Comparison of ENCODE assay signal across 16 cellular contexts in the genomic region with DNA sequence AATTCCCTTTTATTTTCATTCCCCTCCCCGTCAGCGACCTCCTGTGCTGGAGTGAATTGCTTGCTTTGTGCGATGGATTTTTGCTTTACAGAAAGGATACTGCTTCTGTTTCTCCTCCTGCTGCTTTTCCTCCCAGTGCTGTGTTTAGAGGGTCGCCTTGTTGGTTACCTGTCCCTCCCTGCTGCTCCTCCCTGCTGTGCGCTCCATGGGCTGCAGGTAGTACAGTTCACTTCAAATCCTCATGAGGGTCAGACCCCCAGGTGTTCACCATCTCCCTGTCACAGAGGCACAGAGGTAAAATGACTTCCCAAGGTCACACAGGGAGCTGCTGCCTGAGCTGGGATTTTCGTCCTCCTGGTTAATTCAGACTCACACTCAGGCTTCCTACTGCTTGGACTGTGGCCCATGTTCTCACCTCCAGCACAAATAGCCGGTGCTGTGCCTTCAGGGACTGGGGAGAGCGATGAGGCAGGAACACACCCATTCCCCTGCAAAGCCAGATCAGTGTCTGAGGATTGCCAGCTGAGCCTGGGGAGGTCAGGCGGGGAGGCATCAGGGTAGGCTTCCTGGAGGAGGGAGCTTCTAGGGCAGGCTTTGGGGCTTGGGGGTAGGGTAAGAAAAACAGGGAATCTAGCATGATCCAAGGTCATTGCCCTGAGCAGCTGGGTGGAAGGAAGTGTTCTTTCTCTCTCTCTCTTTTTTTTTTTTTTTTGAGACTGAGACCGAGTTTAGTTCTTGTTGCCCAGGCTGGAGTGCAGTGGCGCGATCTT. TPM values are rescaled to one million over a fixed set of nuclear protein-coding genes. Genes with fewer than 3 reads are reported as not detected.
DNase-seq lines count a peak whose midpoint lies in the region; ATAC-seq, FAIRE-seq and TF ChIP-seq lines count a peak whose summit lies in the region.
"Had no signal": no experiment of that assay in that cellular context is flagged by ENCODE, and none has a peak within 500 bp of the region (broad histone marks: within the 10 kb centered on the region; RNA-seq: fewer than 3 reads in every experiment).

No MANE protein-coding gene starts in this region.

- ATAC-seq in esophagus mucosa (peak; percentile 36), HepG2 (peak; percentile 45)
- ATAC-seq in stimulated activated effector memory CD8-positive, alpha-beta T cell treated with anti-CD3 and anti-CD28 coated beads, Interleukin-12 subunit alpha, Interleukin-12 subunit beta, amount 100 ng/mL, for 72 hours = no peak
- ATAC-seq: activated CD8-positive, alpha-beta T cell treated with anti-CD3 and anti-CD28 coated beads for 36 hours had no signal

- no peak for TF ChIP-seq RAD21 in HepG2 (CRISPR knock-in tag; IDR thresholded peaks at IDR 0.05)

- H3K4me3 Mint-ChIP-seq in stimulated activated effector memory CD8-positive, alpha-beta T cell treated with anti-CD3 and anti-CD28 coated beads, Interleukin-12 subunit alpha, Interleukin-12 subunit beta, amount 100 ng/mL, for 72 hours = no peak overlapping the region
- H3K4me3 Mint-ChIP-seq: activated CD8-positive, alpha-beta T cell treated with anti-CD3 and anti-CD28 coated beads for 36 hours; immature natural killer cell had no signal

- FAIRE-seq in HepG2 (lab: Jason Lieb, UNC) = peak; percentile 44
- FAIRE-seq: GM12892, HTR-8/SVneo had no signal

- CTCF ChIA-PET in HepG2 (lab: Yijun Ruan, JAX; ENCODE audit: low intra/inter-chr PET ratio, low total read pairs) = no interaction called here

- no peaks in the 10 kb centered on the region for H3K27me3 ChIP-seq in HepG2 (ENCODE audit: control insufficient read depth in 1 of 2, insufficient read depth in 2 of 2, low read length in 2 of 2)

- TF ChIP-seq CTCF in HepG2 (CRISPR knock-in tag; IDR thresholded peaks at IDR 0.05) = no peak

- peaks cover 26% of the 10 kb centered on the region for H3K79me2 ChIP-seq in HepG2 (ENCODE audit: insufficient read depth, low read length)

- H3K9me3 ChIP-seq in HepG2 (ENCODE audit: low read length) = no peaks in the 10 kb centered on the region
- H3K9me3 ChIP-seq: SK-N-SH had no signal

- intact Hi-C loops in HepG2 (cut with micrococcal nuclease; ENCODE audit: unreplicated experiment) = no loop called here

- H3K9me3 Mint-ChIP-seq in stimulated activated effector memory CD8-positive, alpha-beta T cell treated with anti-CD3 and anti-CD28 coated beads, Interleukin-12 subunit alpha, Interleukin-12 subunit beta, amount 100 ng/mL, for 72 hours = no peaks in the 10 kb centered on the region
- H3K9me3 Mint-ChIP-seq: activated CD8-positive, alpha-beta T cell treated with anti-CD3 and anti-CD28 coated beads for 36 hours; CD4-positive, CD25-positive, alpha-beta regulatory T cell; immature natural killer cell had no signal

- H3K4me1 Mint-ChIP-seq in stimulated activated effector memory CD8-positive, alpha-beta T cell treated with anti-CD3 and anti-CD28 coated beads, Interleukin-12 subunit alpha, Interleukin-12 subunit beta, amount 100 ng/mL, for 72 hours = peaks cover 43% of the 10 kb centered on the region

- 72% methylated on average over 10 of the region's 12 CpGs for WGBS in HepG2 (ENCODE audit: low lambda C conversion rate)

- H3K9ac ChIP-seq in HepG2 (ENCODE audit: insufficient read depth, low read depth, low read length) = peak overlapping the region; percentile 47
- H3K9ac ChIP-seq: SK-N-SH had no signal

- peaks cover 30% of the 10 kb centered on the region for H3K36me3 Mint-ChIP-seq in stimulated activated effector memory CD8-positive, alpha-beta T cell treated with anti-CD3 and anti-CD28 coated beads, Interleukin-12 subunit alpha, Interleukin-12 subunit beta, amount 100 ng/mL, for 72 hours
- H3K36me3 Mint-ChIP-seq: immature natural killer cell had no signal

- H3K36me3 ChIP-seq in HepG2 (replicated peaks in 1 of 2; ENCODE audit: control insufficient read depth in 1 of 2, insufficient read depth in 2 of 2, low read length in 2 of 2) = no peaks in the 10 kb centered on the region

- BruUV-seq in HepG2 (replicated peaks; lab: Mats Ljungman, UMichigan) = no TSS peak

- peak overlapping the region; percentile 83 for H3K27ac Mint-ChIP-seq in stimulated activated effector memory CD8-positive, alpha-beta T cell treated with anti-CD3 and anti-CD28 coated beads, Interleukin-12 subunit alpha, Interleukin-12 subunit beta, amount 100 ng/mL, for 72 hours

- TF ChIP-seq POLR2A in HepG2 (IDR thresholded peaks at IDR 0.05; ENCODE audit: insufficient read depth in 1 of 2, low read depth in 2 of 2, low read length in 2 of 2) = no peak

- H3K4me1 ChIP-seq in HepG2 (ENCODE audit: insufficient read depth, low read length) = peaks cover 60% of the 10 kb centered on the region

- DNase-seq in NCI-H146 (lab: John Stamatoyannopoulos, UW) = peak; percentile 33
- DNase-seq in NCI-H146 treated with DMSO at 0.1 percent for 48 hours (lab: John Stamatoyannopoulos, UW; ENCODE audit: unreplicated experiment) = no peak
- DNase-seq in HepG2 (ENCODE audit: low spot score) = no peak
- no peak for DNase-seq in stimulated activated effector memory CD8-positive, alpha-beta T cell treated with anti-CD3 and anti-CD28 coated beads, Interleukin-12 subunit alpha, Interleukin-12 subunit beta, amount 100 ng/mL, for 72 hours (ENCODE audit: low spot score in 2 of 2)
- no peak for DNase-seq in NCI-H345 (lab: John Stamatoyannopoulos, UW)
- no peak for DNase-seq in stimulated activated CD4-positive, alpha-beta T cell treated with anti-CD3 and anti-CD28 coated beads, Interleukin-2, amount 100 ng/mL, for 48 hours
- no peak for DNase-seq in NCI-H1417 treated with DMSO at 0.1 percent for 48 hours (lab: John Stamatoyannopoulos, UW)
- DNase-seq: activated CD8-positive, alpha-beta T cell treated with anti-CD3 and anti-CD28 coated beads for 36 hours; CD4-positive, CD25-positive, alpha-beta regulatory T cell; immature natural killer cell; NCI-H1048; SK-N-SH had no signal

- H3K27ac ChIP-seq in HepG2 (ENCODE audit: extremely low read length, insufficient read depth, low read length) = peak overlapping the region; percentile 76

- no peak overlapping the region for H2AFZ ChIP-seq in HepG2 (ENCODE audit: low read length)

- H3K4me2 ChIP-seq in HepG2 (ENCODE audit: low read depth, low read length) = peak overlapping the region; percentile 58
- H3K4me2 ChIP-seq: SK-N-SH had no signal

- peaks cover 14% of the 10 kb centered on the region for H4K20me1 ChIP-seq in HepG2 (ENCODE audit: insufficient read depth, low read length)

- H3K4me3 ChIP-seq in HepG2 (replicated peaks in 1 of 3; ENCODE audit: insufficient read depth in 1 of 3, low read depth in 2 of 3, low read length in 3 of 3) = peak overlapping the region in 2 of 3 experiments; percentile 10 to 43; a peak in 2 of 6 replicates

- TF ChIP-seq EP300 in HepG2 (IDR thresholded peaks at IDR 0.05; ENCODE audit: low read depth in 2 of 2, low read length in 2 of 2) = no peak
- no peak for TF ChIP-seq EP300 in HepG2 (CRISPR knock-in tag; IDR thresholded peaks at IDR 0.05; ENCODE audit: borderline replicate concordance)

- POLR2A ChIA-PET in HepG2 (lab: Yijun Ruan, JAX) = interaction anchor here (0.9 to 2.1 kb wide), 4 partner anchors 13 to 111 kb away, joined by 4 to 8 read pairs (median 4); no protein-coding TSS in a partner anchor

- in situ Hi-C loops in HepG2 (cut with HindIII; ENCODE audit: extremely low pct_ligation_motif_present, low pct_unique_long_range_greater_than_20kb) = no loop called here

RNA-seq across cellular contexts. Expression of gene BICRA, which starts 14.4 kb away (rescaled TPM):
- 7.9 TPM for total RNA-seq in esophagus mucosa
- 0.71 and 1.6 TPM in 2 replicates for total RNA-seq in HepG2 (2016; rRNA removed; fragmentation: Illumina TruSeq; extraction: Trizol)
- total RNA-seq in HepG2 (2016; cell fraction: cytosol; rRNA removed; fragmentation: Illumina TruSeq; extraction: Trizol; ENCODE audit: low read depth) = 0.53 and 1.5 TPM in 2 replicates
- total RNA-seq in HepG2 (2016; cell fraction: insoluble cytoplasmic fraction; rRNA removed; fragmentation: Illumina TruSeq; extraction: Trizol) = 0.74 and 2.4 TPM in 2 replicates
- total RNA-seq in HepG2 (2016; cell fraction: membrane; rRNA removed; fragmentation: Illumina TruSeq; extraction: Trizol) = 1.6 and 3.0 TPM in 2 replicates
- total RNA-seq in HepG2 (2016; cell fraction: nucleus; rRNA removed; fragmentation: Illumina TruSeq; extraction: Trizol) = 1.6 and 2.1 TPM in 2 replicates
- 0.55 and 0.56 TPM in 2 replicates for polyA plus RNA-seq in HepG2 (2011; rRNA removed)
- 0.27 and 0.38 TPM in 2 replicates for polyA plus RNA-seq in HepG2 (2011; cell fraction: cytosol; rRNA removed)
- polyA plus RNA-seq in HepG2 (2011; cell fraction: nucleus; rRNA removed) = 3.6 and 3.7 TPM in 2 replicates
- polyA plus RNA-seq in HepG2 (2012) = 2.4 and 4.0 TPM in 2 replicates
- polyA plus RNA-seq in HepG2 (2016; cell fraction: cytosol; fragmentation: Illumina TruSeq; extraction: Trizol; ENCODE audit: low read depth) = 0.26 and 0.28 TPM in 2 replicates
- 2.0 and 2.8 TPM in 2 replicates for polyA plus RNA-seq in HepG2 (2016; cell fraction: insoluble cytoplasmic fraction; fragmentation: Illumina TruSeq; extraction: Trizol; ENCODE audit: low read depth)
- 0.53 and 0.64 TPM in 2 replicates for polyA plus RNA-seq in HepG2 (2016; cell fraction: membrane; fragmentation: Illumina TruSeq; extraction: Trizol; ENCODE audit: low read depth)
- 10.6 and 11.0 TPM in 2 replicates for polyA plus RNA-seq in HepG2 (2016; cell fraction: nucleus; fragmentation: Illumina TruSeq; extraction: Trizol; ENCODE audit: insufficient read depth, low read depth)
- 3.3 and 3.8 TPM in 2 replicates for polyA minus RNA-seq in HepG2 (2011; rRNA and poly(A)+ RNA removed; ENCODE audit: low replicate concordance)
- 1.1 and 1.7 TPM in 2 replicates for polyA minus RNA-seq in HepG2 (2011; cell fraction: cytosol; rRNA and poly(A)+ RNA removed)
- polyA minus RNA-seq in HepG2 (2011; cell fraction: nucleus; rRNA and poly(A)+ RNA removed) = 4.5 and 4.6 TPM in 2 replicates

RNA-seq across cellular contexts. Expression of gene ZNF541, which starts 50.4 kb away (rescaled TPM):
- 0.08 TPM for total RNA-seq in esophagus mucosa
- total RNA-seq in HepG2 (2016; rRNA removed; fragmentation: Illumina TruSeq; extraction: Trizol) = 0.04 TPM in 1 of 2 replicates, not detected in the other
- not detected in 2 replicates for total RNA-seq in HepG2 (2016; cell fraction: cytosol; rRNA removed; fragmentation: Illumina TruSeq; extraction: Trizol; ENCODE audit: low read depth)
- total RNA-seq in HepG2 (2016; cell fraction: insoluble cytoplasmic fraction; rRNA removed; fragmentation: Illumina TruSeq; extraction: Trizol) = not detected in 2 replicates
- 0.09 TPM in 1 of 2 replicates, not detected in the other for total RNA-seq in HepG2 (2016; cell fraction: membrane; rRNA removed; fragmentation: Illumina TruSeq; extraction: Trizol)
- total RNA-seq in HepG2 (2016; cell fraction: nucleus; rRNA removed; fragmentation: Illumina TruSeq; extraction: Trizol) = not detected in 2 replicates
- polyA plus RNA-seq in HepG2 (2011; rRNA removed) = 0.03 and 0.08 TPM in 2 replicates
- 0.07 and 0.08 TPM in 2 replicates for polyA plus RNA-seq in HepG2 (2011; cell fraction: cytosol; rRNA removed)
- not detected in 2 replicates for polyA plus RNA-seq in HepG2 (2011; cell fraction: nucleus; rRNA removed)
- 0.17 TPM in 1 of 2 replicates, not detected in the other for polyA plus RNA-seq in HepG2 (2012)
- 0.05 TPM in 1 of 2 replicates, not detected in the other for polyA plus RNA-seq in HepG2 (2016; cell fraction: cytosol; fragmentation: Illumina TruSeq; extraction: Trizol; ENCODE audit: low read depth)
- not detected in 2 replicates for polyA plus RNA-seq in HepG2 (2016; cell fraction: insoluble cytoplasmic fraction; fragmentation: Illumina TruSeq; extraction: Trizol; ENCODE audit: low read depth)
- polyA plus RNA-seq in HepG2 (2016; cell fraction: membrane; fragmentation: Illumina TruSeq; extraction: Trizol; ENCODE audit: low read depth) = not detected in 2 replicates
- not detected in 2 replicates for polyA plus RNA-seq in HepG2 (2016; cell fraction: nucleus; fragmentation: Illumina TruSeq; extraction: Trizol; ENCODE audit: insufficient read depth, low read depth)
- polyA minus RNA-seq in HepG2 (2011; rRNA and poly(A)+ RNA removed; ENCODE audit: low replicate concordance) = not detected in 2 replicates
- not detected in 2 replicates for polyA minus RNA-seq in HepG2 (2011; cell fraction: cytosol; rRNA and poly(A)+ RNA removed)
- polyA minus RNA-seq in HepG2 (2011; cell fraction: nucleus; rRNA and poly(A)+ RNA removed) = not detected in 2 replicates
- total RNA-seq: G401 had no signal
- polyA plus RNA-seq: immature natural killer cell had no signal
